In the genomic region with DNA sequence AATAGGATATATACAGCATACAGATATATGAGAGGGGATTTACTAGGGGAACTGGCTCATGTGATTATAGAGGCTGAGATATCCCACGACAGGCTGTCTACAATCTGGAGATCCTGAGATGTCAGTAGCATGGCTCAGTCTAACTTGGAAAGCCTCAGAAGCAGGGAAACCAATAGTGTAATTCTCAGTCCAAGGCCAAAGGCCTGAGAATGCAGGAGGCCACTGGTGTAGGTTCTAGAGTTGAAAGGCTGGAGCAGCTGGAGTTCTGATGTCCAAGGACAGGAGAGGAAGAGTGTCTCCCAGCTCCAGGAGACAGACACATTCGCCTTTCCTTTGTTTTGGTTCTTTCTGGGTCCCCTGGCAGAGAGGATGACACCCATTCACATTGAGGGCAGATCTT, we compare ENCODE assay signal across 24 cellular contexts. TPM values are rescaled to one million over a fixed set of nuclear protein-coding genes. Genes with fewer than 3 reads are reported as not detected.
DNase-seq lines count a peak whose midpoint lies in the region; ATAC-seq, FAIRE-seq and TF ChIP-seq lines count a peak whose summit lies in the region.
"Had no signal": no experiment of that assay in that cellular context is flagged by ENCODE, and none has a peak within 500 bp of the region (broad histone marks: within the 10 kb centered on the region; RNA-seq: fewer than 3 reads in every experiment).

No MANE protein-coding gene starts in this region.

- H3K9me2 ChIP-seq in PC-3 (replicated peaks; ENCODE audit: low read length), result no peaks in the 10 kb centered on the region

- no peaks in the 10 kb centered on the region for H3K36me3 ChIP-seq in ACC112 (ENCODE audit: insufficient read depth, low read length)
- no peaks in the 10 kb centered on the region for H3K36me3 ChIP-seq in PC-3 (ENCODE audit: low read depth, low read length)
- no peaks in the 10 kb centered on the region for H3K36me3 ChIP-seq in osteoblast (ENCODE audit: insufficient read depth, low read length)
- no peaks in the 10 kb centered on the region for H3K36me3 ChIP-seq in pancreas
- H3K36me3 ChIP-seq: BLaER1 treated with 17β-estradiol and CSF1 and Interleukin-3, amounts not matched to agents 10 nM and 100 nM; Peyer's patch had no signal

- ATAC-seq in PC-3 (no peak), HG03159 (IDR thresholded peaks at IDR 0.05; ENCODE audit: unreplicated experiment) (no peak), HG03442 (IDR thresholded peaks at IDR 0.05; ENCODE audit: unreplicated experiment) (no peak), pancreas (no peak)
- ATAC-seq: CD8-positive, alpha-beta T cell; GM12878 had no signal

- H3K27me3 ChIP-seq in ACC112 (ENCODE audit: insufficient read depth, low read length), result no peaks in the 10 kb centered on the region
- no peaks in the 10 kb centered on the region for H3K27me3 ChIP-seq in PC-3 (ENCODE audit: low read length)
- H3K27me3 ChIP-seq in osteoblast (ENCODE audit: insufficient read depth, low read length), result no peaks in the 10 kb centered on the region
- H3K27me3 ChIP-seq in pancreas, result no peaks in the 10 kb centered on the region
- H3K27me3 ChIP-seq: BLaER1 treated with 17β-estradiol and CSF1 and Interleukin-3, amounts not matched to agents 10 nM and 100 nM; Peyer's patch had no signal

- intact Hi-C loops in PC-3 (cut with micrococcal nuclease), result loop anchor here (5.0 kb wide), 1 partner anchor 65 kb away; no protein-coding TSS in a partner anchor
- intact Hi-C loops in pancreas (cut with DNase I), result no loop called here

- H3K4me2 ChIP-seq in PC-3 (ENCODE audit: low read length) (peak overlapping the region; percentile 32), osteoblast (ENCODE audit: insufficient read depth, low read length) (no peak overlapping the region)
- H3K4me2 ChIP-seq: BLaER1 treated with 17β-estradiol and CSF1 and Interleukin-3, amounts not matched to agents 10 nM and 100 nM had no signal

- H3K79me2 ChIP-seq in ACC112 (ENCODE audit: control insufficient read depth, insufficient read depth, low read length, unreplicated experiment), result no peaks in the 10 kb centered on the region
- no peaks in the 10 kb centered on the region for H3K79me2 ChIP-seq in PC-3 (ENCODE audit: low read length)
- no peaks in the 10 kb centered on the region for H3K79me2 ChIP-seq in osteoblast (ENCODE audit: insufficient read depth, low read length)

- H3F3A ChIP-seq in PC-3 (ENCODE audit: low read length, unreplicated experiment), result no peaks in the 10 kb centered on the region

- H3K4me3 ChIP-seq in ACC112 (ENCODE audit: low read depth, low read length) (no peak overlapping the region; the same call in 1 of the 2 replicates), PC-3 (ENCODE audit: low read length) (no peak overlapping the region), osteoblast (ENCODE audit: insufficient read depth, low read length) (no peak overlapping the region), pancreas (no peak overlapping the region)
- H3K4me3 ChIP-seq: BLaER1 treated with 17β-estradiol and CSF1 and Interleukin-3, amounts not matched to agents 10 nM and 100 nM; GM12878; Peyer's patch had no signal

- H3K9ac ChIP-seq in PC-3 (ENCODE audit: low read length), result no peak overlapping the region
- H3K9ac ChIP-seq: BLaER1 treated with 17β-estradiol and CSF1 and Interleukin-3, amounts not matched to agents 10 nM and 100 nM had no signal

- no peak overlapping the region for H2AFZ ChIP-seq in ACC112 (ENCODE audit: low read length, unreplicated experiment)
- H2AFZ ChIP-seq in PC-3 (ENCODE audit: low read length), result no peak overlapping the region
- H2AFZ ChIP-seq in osteoblast (ENCODE audit: low read length), result no peak overlapping the region

- POLR2A ChIA-PET in PC-3 (lab: Charles Lee; ENCODE audit: unreplicated experiment), result no interaction called here

- FAIRE-seq in pancreas (lab: Jason Lieb, UNC), result no peak
- FAIRE-seq: A204.1, GM12878, GM19239 had no signal

- 32 to 48% methylated on average over 2 of the region's 2 CpGs for WGBS in pancreas, 2 donors

- H4K20me1 ChIP-seq in PC-3 (ENCODE audit: low read length) (no peaks in the 10 kb centered on the region), osteoblast (ENCODE audit: insufficient read depth, low read length) (no peaks in the 10 kb centered on the region)
- H4K20me1 ChIP-seq: BLaER1 treated with 17β-estradiol and CSF1 and Interleukin-3, amounts not matched to agents 10 nM and 100 nM had no signal

- BruUV-seq in PC-3 (replicated peaks; lab: Mats Ljungman, UMichigan), result no TSS peak

- DNase-seq in PC-3 (no peak), epithelial cell of prostate (ENCODE audit: low read depth, low spot score) (no peak), osteoblast (ENCODE audit: insufficient read length, low spot score, missing footprints) (no peak), pancreas (no peak)
- no peak for DNase-seq in stimulated activated CD4-positive, alpha-beta T cell treated with anti-CD3 and anti-CD28 coated beads, Interleukin-12 subunit alpha, Interleukin-12 subunit beta, amount 100 ng/mL, for 4 hours
- DNase-seq: Calu3; CD8-positive, alpha-beta T cell; DMS53; EL; GOT3; NCI-H1417 treated with DMSO at 0.1 percent for 48 hours; NCI-H187 treated with DMSO at 0.1 percent for 48 hours; NCI-H226; NCI-H524; Peyer's patch; SHP77 had no signal

- peaks cover 59% of the 10 kb centered on the region for H3K4me1 ChIP-seq in ACC112 (ENCODE audit: control insufficient read depth, insufficient read depth, low read length, unreplicated experiment)
- H3K4me1 ChIP-seq in PC-3 (ENCODE audit: insufficient read depth, low read length), result peaks cover 52% of the 10 kb centered on the region
- peaks cover 52% of the 10 kb centered on the region for H3K4me1 ChIP-seq in osteoblast (ENCODE audit: insufficient read depth, low read length)
- no peaks in the 10 kb centered on the region for H3K4me1 ChIP-seq in pancreas
- H3K4me1 ChIP-seq: BLaER1 treated with 17β-estradiol and CSF1 and Interleukin-3, amounts not matched to agents 10 nM and 100 nM; Peyer's patch had no signal

- CTCF ChIA-PET in PC-3 (lab: Charles Lee), result no interaction called here

- H3K9me3 ChIP-seq in PC-3 (ENCODE audit: low read length), result no peaks in the 10 kb centered on the region
- H3K9me3 ChIP-seq in osteoblast (ENCODE audit: low read depth, low read length), result no peaks in the 10 kb centered on the region
- no peaks in the 10 kb centered on the region for H3K9me3 ChIP-seq in pancreas
- H3K9me3 ChIP-seq: BLaER1 treated with 17β-estradiol and CSF1 and Interleukin-3, amounts not matched to agents 10 nM and 100 nM; Peyer's patch had no signal

- H3K27ac ChIP-seq in ACC112 (ENCODE audit: low read depth, low read length) (peak overlapping the region; percentile 94), PC-3 (ENCODE audit: low read length) (peak overlapping the region; percentile 47), epithelial cell of prostate (peak overlapping the region; percentile 47), osteoblast (ENCODE audit: low read depth, low read length) (peak overlapping the region; percentile 81), pancreas (no peak overlapping the region)
- H3K27ac ChIP-seq: BLaER1 treated with 17β-estradiol and CSF1 and Interleukin-3, amounts not matched to agents 10 nM and 100 nM; HL-60; Peyer's patch had no signal

- TF ChIP-seq CTCF in PC-3 (conservative IDR thresholded peaks at IDR 0.05; ENCODE audit: low read depth, low read length), result no peak
- TF ChIP-seq CTCF in osteoblast (IDR thresholded peaks at IDR 0.05; ENCODE audit: extremely low read depth, low read depth, low read length), result no peak
- no peak for TF ChIP-seq CTCF in pancreas (IDR thresholded peaks at IDR 0.05)

RNA-seq across cellular contexts. Expression of a gene that starts 20.1 kb away (rescaled TPM):
- total RNA-seq in PC-3 (2014; rRNA removed) (13.9 and 20.8 TPM in 2 replicates), osteoblast (51.4 and 53.0 TPM in 2 replicates), pancreas (1 to 10 TPM in 1 of 6 donors, under 1 TPM in 5; 0.14 to 1.5 (median 0.59) TPM)
- under 1 TPM; 0.08 to 0.77 TPM for polyA plus RNA-seq in pancreas
- total RNA-seq: CD8-positive, alpha-beta T cell had no signal

Comparison
In these comparisons a context has a peak if more than half of its experiments do, and no peak if none do; other contexts are left out.
1. H3K27ac ChIP-seq: peak in ACC112 (single experiment), PC-3 (single experiment), epithelial cell of prostate (single experiment) and osteoblast (single experiment); none in pancreas (0 of 4).